ENCODE assay signal across 9 cellular contexts in the genomic region with DNA sequence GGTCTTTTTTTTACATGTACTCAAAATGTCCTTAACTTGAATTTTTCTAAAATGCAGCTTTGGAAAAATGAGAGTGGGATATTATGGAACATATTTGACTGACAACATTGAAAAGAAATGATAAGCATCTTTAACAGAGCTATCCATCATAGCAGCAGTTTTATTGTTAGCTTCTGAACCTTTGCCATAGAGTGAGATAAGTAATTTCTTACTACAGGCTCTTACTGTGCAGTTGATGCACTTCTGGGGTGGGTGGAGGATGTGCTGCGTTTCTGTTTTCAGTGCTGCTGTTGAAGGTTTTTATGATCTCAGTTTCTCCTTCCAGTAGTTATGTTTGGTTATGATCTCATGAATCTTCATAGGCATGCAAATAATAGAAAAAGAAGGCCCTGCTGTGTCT.
DNase-seq lines count a peak whose midpoint lies in the region; ATAC-seq lines count a peak whose summit lies in the region.
"Had no signal": no experiment of that assay in that cellular context is flagged by ENCODE, and none has a peak within 500 bp of the region (broad histone marks: within the 10 kb centered on the region; RNA-seq: fewer than 3 reads in every experiment).

No MANE protein-coding gene starts in this region.

- peak; percentile 60 for DNase-seq in activated naive CD4-positive, alpha-beta T cell treated with anti-CD3 and anti-CD28 coated beads, Interleukin-2, amount 50 U/mL, for 16 hours
- DNase-seq in stimulated activated CD4-positive, alpha-beta T cell treated with anti-CD3 and anti-CD28 coated beads, Interleukin-4, amount 100 ng/mL, for 1 hour = peak; percentile 45
- DNase-seq in T-helper 9 cell = no peak
- no peak for DNase-seq in cerebellum (ENCODE audit: low spot score)
- no peak for DNase-seq in kidney tubule cell (ENCODE audit: low spot score)
- DNase-seq: activated CD8-positive, alpha-beta memory T cell treated with anti-CD3 and anti-CD28 coated beads, Interleukin-2, amount 50 U/mL, for 48 hours; NCI-H1436 had no signal

- ATAC-seq in GM18867 (IDR thresholded peaks at IDR 0.05; ENCODE audit: unreplicated experiment) (peak; percentile 75), HG02885 (IDR thresholded peaks at IDR 0.05; ENCODE audit: poor library complexity, unreplicated experiment) (peak; percentile 71)

Comparison
In these comparisons a context has a peak if more than half of its experiments do, and no peak if none do; other contexts are left out.
1. DNase-seq: peak in activated naive CD4-positive, alpha-beta T cell treated with anti-CD3 and anti-CD28 coated beads, Interleukin-2, amount 50 U/mL, for 16 hours (single experiment) and stimulated activated CD4-positive, alpha-beta T cell treated with anti-CD3 and anti-CD28 coated beads, Interleukin-4, amount 100 ng/mL, for 1 hour (single experiment); none in T-helper 9 cell (single experiment), cerebellum (single experiment) and kidney tubule cell (single experiment).